In genomic region chr17:72466199-72466598, GRCh38 we compare ENCODE assay signal across 9 cellular contexts.
A peak's percentile ranks its signal among the peaks of the same experiment; 100 is the strongest.
DNase-seq lines count a peak whose midpoint lies in the region; ATAC-seq and TF ChIP-seq lines count a peak whose summit lies in the region.
"Had no signal": no experiment of that assay in that cellular context is flagged by ENCODE, and none has a peak within 500 bp of the region (broad histone marks: within the 10 kb centered on the region; RNA-seq: fewer than 3 reads in every experiment).

No MANE protein-coding gene starts in this region.

- no peak for TF ChIP-seq POLR2A in esophagus muscularis mucosa (IDR thresholded peaks at IDR 0.05; ENCODE audit: low read depth)

- no peak for TF ChIP-seq EP300 in esophagus muscularis mucosa (IDR thresholded peaks at IDR 0.05)

- H3K27me3 ChIP-seq in esophagus muscularis mucosa: peaks cover 0 to 3% (median 0%) of the 10 kb centered on the region in 4 donors
- H3K27me3 ChIP-seq: BLaER1 treated with 17β-estradiol and CSF1 and Interleukin-3, amounts not matched to agents 10 nM and 100 nM had no signal

- H3K36me3 ChIP-seq in esophagus muscularis mucosa: no peaks in the 10 kb centered on the region
- H3K36me3 ChIP-seq: BLaER1 treated with 17β-estradiol and CSF1 and Interleukin-3, amounts not matched to agents 10 nM and 100 nM had no signal

- in situ Hi-C loops in ACHN (cut with HindIII; ENCODE audit: low pct_ligation_motif_present, low pct_unique_long_range_greater_than_20kb, low sequenced_read_pairs): no loop called here

- no peaks in the 10 kb centered on the region for H3K9me3 ChIP-seq in esophagus muscularis mucosa

- H3K4me1 ChIP-seq in esophagus muscularis mucosa: no peaks in the 10 kb centered on the region

- no peak for TF ChIP-seq CTCF in esophagus muscularis mucosa (IDR thresholded peaks at IDR 0.05)

- no peak overlapping the region for H3K27ac ChIP-seq in esophagus muscularis mucosa (replicated peaks in 1 of 4)
- H3K27ac ChIP-seq: BLaER1 treated with 17β-estradiol and CSF1 and Interleukin-3, amounts not matched to agents 10 nM and 100 nM had no signal

- DNase-seq in ACHN (peak; percentile 74), RPMI8226 (no peak), esophagus muscularis mucosa (ENCODE audit: extremely low spot score) (no peak), hypothalamus (lab: John Stamatoyannopoulos, UW) (no peak)
- no peak for DNase-seq in stimulated activated CD4-positive, alpha-beta T cell treated with anti-CD3 and anti-CD28 coated beads, Interleukin-15, amount 100 ng/mL, for 24 hours

- H3K4me3 ChIP-seq in esophagus muscularis mucosa: no peak overlapping the region
- H3K4me3 ChIP-seq: BLaER1 treated with 17β-estradiol and CSF1 and Interleukin-3, amounts not matched to agents 10 nM and 100 nM had no signal

- intact Hi-C loops in esophagus muscularis mucosa (cut with DNase I): no loop called here

- ATAC-seq in GM21390 (IDR thresholded peaks at IDR 0.05; ENCODE audit: unreplicated experiment) (peak; percentile 75), HG03558 (IDR thresholded peaks at IDR 0.05; ENCODE audit: extremely low read depth, unreplicated experiment) (peak; percentile 66), esophagus mucosa (peak; percentile 89)
